In the genomic region with DNA sequence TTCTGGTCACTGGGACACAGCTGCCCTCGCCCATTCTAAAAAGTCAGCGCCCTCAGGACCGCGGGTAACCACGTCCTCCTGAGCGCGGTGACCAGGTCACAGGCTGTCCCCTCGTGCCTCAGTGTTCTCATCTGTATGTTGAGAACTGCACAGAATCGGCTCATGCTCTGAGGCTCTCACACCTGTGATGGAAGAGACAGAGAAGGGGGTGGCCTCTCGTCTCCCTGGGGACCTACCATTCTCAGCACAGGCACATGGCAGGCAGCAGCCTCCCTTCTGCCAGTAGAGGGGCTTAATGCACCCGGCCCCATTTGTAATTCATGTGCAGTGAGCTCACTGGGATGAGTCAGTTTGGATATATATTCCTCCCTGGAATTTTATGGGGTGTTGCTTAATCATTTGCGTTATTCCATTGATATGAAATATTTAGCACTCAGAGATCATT, we compare ENCODE assay signal across 8 cellular contexts. TPM values are rescaled to one million over a fixed set of nuclear protein-coding genes. Genes with fewer than 3 reads are reported as not detected.
DNase-seq lines count a peak whose midpoint lies in the region; ATAC-seq and TF ChIP-seq lines count a peak whose summit lies in the region.
"Not testable (repeated sequence)": the region's sequence is repeated elsewhere in the genome, so short reads cannot be mapped to it uniquely, and the experiment has no call there.

No MANE protein-coding gene starts in this region.

- not testable (repeated sequence) for TF ChIP-seq POLR2A in Peyer's patch (IDR thresholded peaks at IDR 0.05)

- peak overlapping the region; percentile 89 to 96 (median 92) for H3K27ac ChIP-seq in Peyer's patch
- peak overlapping the region; percentile 63 for H3K27ac ChIP-seq in ectodermal cell (ENCODE audit: insufficient read depth, low read depth, low read length, poor library complexity, severe bottlenecking)
- H3K27ac ChIP-seq in thoracic aorta: peak overlapping the region in 1 of 2 donors; percentile 47

- peak; percentile 84 for DNase-seq in EL
- DNase-seq in LNCaP clone FGC (ENCODE audit: low read depth); activated T-cell treated with anti-CD3 and anti-CD28 coated beads, Interleukin-2, amount 50 U/mL, for 24 hours; immature natural killer cell; osteocyte (ENCODE audit: extremely low spot score, unreplicated experiment); thoracic aorta (ENCODE audit: low spot score): not testable (repeated sequence)
- peak in 2 of 3 donors; percentile 44 to 61 for DNase-seq in Peyer's patch

- H3K4me3 Mint-ChIP-seq in activated T-cell treated with anti-CD3 and anti-CD28 coated beads, Interleukin-2, amount 50 U/mL, for 24 hours: peak overlapping the region; percentile 88
- H3K4me3 Mint-ChIP-seq in immature natural killer cell: peak overlapping the region; percentile 87 to 97 (median 92)
- H3K4me3 Mint-ChIP-seq in osteocyte (ENCODE audit: unreplicated experiment): peak overlapping the region; percentile 80

- H3K27me3 Mint-ChIP-seq in activated T-cell treated with anti-CD3 and anti-CD28 coated beads, Interleukin-2, amount 50 U/mL, for 24 hours; immature natural killer cell (ENCODE audit: low read depth in 3 of 3); osteocyte (ENCODE audit: unreplicated experiment): not testable (repeated sequence)

- peak overlapping the region; percentile 92 for H3K27ac Mint-ChIP-seq in activated T-cell treated with anti-CD3 and anti-CD28 coated beads, Interleukin-2, amount 50 U/mL, for 24 hours
- H3K27ac Mint-ChIP-seq in immature natural killer cell (peak overlapping the region in 5 of 6 donors; percentile 49 to 98 (median 83)), osteocyte (ENCODE audit: unreplicated experiment) (peak overlapping the region; percentile 67)

- H3K36me3 Mint-ChIP-seq in activated T-cell treated with anti-CD3 and anti-CD28 coated beads, Interleukin-2, amount 50 U/mL, for 24 hours (ENCODE audit: low read depth): peaks cover 20% of the 10 kb centered on the region
- H3K36me3 Mint-ChIP-seq in immature natural killer cell; osteocyte (ENCODE audit: unreplicated experiment): not testable (repeated sequence)

- peaks cover 26% of the 10 kb centered on the region for H3K4me1 Mint-ChIP-seq in activated T-cell treated with anti-CD3 and anti-CD28 coated beads, Interleukin-2, amount 50 U/mL, for 24 hours (ENCODE audit: low read depth)
- H3K4me1 Mint-ChIP-seq in immature natural killer cell: peaks cover 7 to 13% of the 10 kb centered on the region in 2 donors
- H3K4me1 Mint-ChIP-seq in osteocyte (ENCODE audit: unreplicated experiment): peaks cover 12% of the 10 kb centered on the region

- not testable (repeated sequence) for H3K9me3 ChIP-seq in Peyer's patch; ectodermal cell (ENCODE audit: control insufficient read depth, low read length); thoracic aorta

- H3K36me3 ChIP-seq in Peyer's patch; ectodermal cell (ENCODE audit: control insufficient read depth, insufficient read depth, low read length); thoracic aorta: not testable (repeated sequence)

- WGBS in ectodermal cell, 2 experiments: 5% methylated on average over 11 of the region's 12 CpGs

- not testable (repeated sequence) for ATAC-seq in thoracic aorta (ENCODE audit: insufficient number of reproducible peaks, low FRiP score, low read depth)

- TF ChIP-seq CTCF in LNCaP clone FGC (IDR thresholded peaks at IDR 0.05; ENCODE audit: control insufficient read depth, extremely low read depth, insufficient read depth); Peyer's patch (IDR thresholded peaks at IDR 0.05); osteocyte (IDR thresholded peaks at IDR 0.05); thoracic aorta (IDR thresholded peaks at IDR 0.05): not testable (repeated sequence)

- H3K4me1 ChIP-seq in Peyer's patch; ectodermal cell (ENCODE audit: control insufficient read depth, insufficient read depth, low read length): not testable (repeated sequence)
- H3K4me1 ChIP-seq in thoracic aorta (ENCODE audit: control insufficient read depth in 1 of 2, low read depth in 2 of 2): peaks cover 3 to 16% of the 10 kb centered on the region in 2 donors

- not testable (repeated sequence) for H3K27me3 ChIP-seq in Peyer's patch; ectodermal cell (ENCODE audit: control insufficient read depth, insufficient read depth, low read length, poor library complexity, severe bottlenecking); thoracic aorta (replicated peaks; ENCODE audit: insufficient read depth)

- not testable (repeated sequence) for H3K9me3 Mint-ChIP-seq in activated T-cell treated with anti-CD3 and anti-CD28 coated beads, Interleukin-2, amount 50 U/mL, for 24 hours; immature natural killer cell; osteocyte (ENCODE audit: unreplicated experiment)

- H3K4me3 ChIP-seq in LNCaP clone FGC (ENCODE audit: low read depth, low read length) (peak overlapping the region; percentile 76), Peyer's patch (peak overlapping the region; percentile 71 to 84 (median 80)), ectodermal cell (ENCODE audit: insufficient read depth, low read depth, low read length) (peak overlapping the region; percentile 60), thoracic aorta (peak overlapping the region; percentile 94)

RNA-seq across cellular contexts. Expression of gene ROPN1B, which starts 51.9 kb away (rescaled TPM):
- total RNA-seq in Peyer's patch (not detected), osteocyte (not detected in 2 replicates), thoracic aorta (not detected)
- not detected for polyA plus RNA-seq in ectodermal cell (2013, experiment 1 of 4)
- polyA plus RNA-seq in ectodermal cell (2013, experiment 2 of 4): not detected
- not detected for polyA plus RNA-seq in ectodermal cell (2013, experiment 3 of 4)
- not detected for polyA plus RNA-seq in ectodermal cell (2013, experiment 4 of 4)
- polyA plus RNA-seq in immature natural killer cell: under 1 TPM in 1 of 3 donors, not detected in 2; 0.51 TPM
